Comparison of ENCODE assay signal across 18 cellular contexts in genomic region chr15:64904189-64904588, GRCh38. TPM values are rescaled to one million over a fixed set of nuclear protein-coding genes. Genes with fewer than 3 reads are reported as not detected.
A peak's percentile ranks its signal among the peaks of the same experiment; 100 is the strongest.
DNase-seq lines count a peak whose midpoint lies in the region; ATAC-seq, FAIRE-seq and TF ChIP-seq lines count a peak whose summit lies in the region.
"Had no signal": no experiment of that assay in that cellular context is flagged by ENCODE, and none has a peak within 500 bp of the region (broad histone marks: within the 10 kb centered on the region; RNA-seq: fewer than 3 reads in every experiment).

No MANE protein-coding gene starts in this region.

- peaks cover 21% of the 10 kb centered on the region for H3K36me3 Mint-ChIP-seq in activated CD8-positive, alpha-beta memory T cell treated with anti-CD3 and anti-CD28 coated beads, Interleukin-2, amount 10 ng/mL, durations not matched to agents 7 days and 5 days
- peaks cover 0 to 17% of the 10 kb centered on the region in 2 donors for H3K36me3 Mint-ChIP-seq in CD14-positive monocyte
- peaks cover 11% of the 10 kb centered on the region for H3K36me3 Mint-ChIP-seq in glutamatergic neuron (ENCODE audit: unreplicated experiment)

- FAIRE-seq in GM12878 (lab: Jason Lieb, UNC): no peak
- FAIRE-seq: A549, GM18507, K562 had no signal

- 83% methylated on average over 1 of the region's 4 CpGs; no CpG with 5 or more reads in 1 of the 2 experiments for WGBS in IMR-90 (ENCODE audit: extremely low coverage in 2 of 2, insufficient read length in 1 of 2), 2 experiments
- WGBS in GM12878 (ENCODE audit: insufficient coverage, insufficient replicate concordance, low lambda C conversion rate, missing lambda C conversion rate): 64% methylated on average over 4 of the region's 4 CpGs
- WGBS in neuronal stem cell (ENCODE audit: extremely low coverage in 2 of 2, insufficient read length in 2 of 2, insufficient replicate concordance in 1 of 2), 2 donors: no CpG with 5 or more reads among the region's 4 CpGs

- H4K5ac ChIP-seq in IMR-90 (ENCODE audit: low read depth, low read length): no peak overlapping the region

- no peak overlapping the region for H3K14ac ChIP-seq in IMR-90 (replicated peaks; ENCODE audit: low read depth, low read length)
- H3K14ac ChIP-seq in neuronal stem cell (ENCODE audit: low read length): no peak overlapping the region

- H4K20me1 ChIP-seq in IMR-90 (ENCODE audit: insufficient read depth, low read length) (no peaks in the 10 kb centered on the region), GM12878 (ENCODE audit: control insufficient read depth, insufficient read depth) (no peaks in the 10 kb centered on the region)

- H3K4ac ChIP-seq in IMR-90 (ENCODE audit: low read depth, low read length) (no peak overlapping the region), neuronal stem cell (ENCODE audit: low read length) (no peak overlapping the region)

- no peak overlapping the region; the same call in 1 of the 2 replicates for H4K91ac ChIP-seq in IMR-90 (ENCODE audit: insufficient read depth, low read depth, low read length)
- no peak overlapping the region for H4K91ac ChIP-seq in neuronal stem cell (ENCODE audit: low read depth, low read length, poor library complexity)

- H2BK15ac ChIP-seq in IMR-90 (ENCODE audit: low read depth, low read length) (no peak overlapping the region), neuronal stem cell (ENCODE audit: low read length) (no peak overlapping the region)

- peaks cover 7% of the 10 kb centered on the region for H3K27me3 Mint-ChIP-seq in activated CD8-positive, alpha-beta memory T cell treated with anti-CD3 and anti-CD28 coated beads, Interleukin-2, amount 10 ng/mL, durations not matched to agents 7 days and 5 days
- peaks cover 0 to 11% (median 7%) of the 10 kb centered on the region in 3 donors for H3K27me3 Mint-ChIP-seq in CD14-positive monocyte (ENCODE audit: low read depth in 3 of 3)
- H3K27me3 Mint-ChIP-seq in glutamatergic neuron (ENCODE audit: unreplicated experiment): no peaks in the 10 kb centered on the region
- H3K27me3 Mint-ChIP-seq: CD4-positive, CD25-positive, alpha-beta regulatory T cell had no signal

- H2BK20ac ChIP-seq in IMR-90 (ENCODE audit: low read depth, low read length): no peak overlapping the region

- no peak overlapping the region for H3K4me3 ChIP-seq in IMR-90 (ENCODE audit: insufficient read depth, low read depth, low read length)
- no peak overlapping the region for H3K4me3 ChIP-seq in GM12878
- H3K4me3 ChIP-seq in neuronal stem cell (ENCODE audit: low read length in 2 of 2): no peak overlapping the region
- H3K4me3 ChIP-seq: A549, K562 had no signal

- H3K9ac ChIP-seq in IMR-90 (ENCODE audit: low read depth, low read length) (no peak overlapping the region), GM12878 (ENCODE audit: control insufficient read depth, insufficient read depth, low read length) (no peak overlapping the region), neuronal stem cell (ENCODE audit: low read depth, low read length, poor library complexity) (no peak overlapping the region)

- DNase-seq in activated CD8-positive, alpha-beta memory T cell treated with anti-CD3 and anti-CD28 coated beads, Interleukin-2, amount 10 ng/mL, durations not matched to agents 7 days and 5 days: no peak
- no peak for DNase-seq in activated CD8-positive, alpha-beta memory T cell treated with anti-CD3 and anti-CD28 coated beads, Interleukin-2, amount 50 U/mL, for 4 hours
- no peak for DNase-seq in IMR-90
- no peak for DNase-seq in GM12878 (ENCODE audit: low read depth, low spot score)
- DNase-seq in neuronal stem cell (ENCODE audit: low spot score): no peak
- DNase-seq in CD14-positive monocyte (ENCODE audit: low spot score): no peak
- DNase-seq in glutamatergic neuron: no peak
- no peak for DNase-seq in stimulated activated CD4-positive, alpha-beta T cell treated with anti-CD3 and anti-CD28 coated beads, Interleukin-4, amount 100 ng/mL, for 24 hours
- DNase-seq: CD4-positive, CD25-positive, alpha-beta regulatory T cell; DMS53; NCI-H1436; NCI-H2029 treated with DMSO at 0.1 percent for 48 hours; NCI-H524 had no signal

- H3K23ac ChIP-seq in IMR-90 (ENCODE audit: low read depth, low read length) (no peak overlapping the region), neuronal stem cell (ENCODE audit: low read depth, low read length, poor library complexity) (no peak overlapping the region)

- in situ Hi-C loops in IMR-90 (cut with MboI; ENCODE audit: low sequenced_read_pairs): no loop called here
- in situ Hi-C loops in GM12878 (cut with MboI): no loop called here

- H3K4me1 Mint-ChIP-seq in activated CD8-positive, alpha-beta memory T cell treated with anti-CD3 and anti-CD28 coated beads, Interleukin-2, amount 10 ng/mL, durations not matched to agents 7 days and 5 days: peaks cover 39% of the 10 kb centered on the region
- peaks cover 32% of the 10 kb centered on the region for H3K4me1 Mint-ChIP-seq in CD14-positive monocyte
- peaks cover 5% of the 10 kb centered on the region for H3K4me1 Mint-ChIP-seq in glutamatergic neuron (ENCODE audit: low read depth, unreplicated experiment)

- ATAC-seq in activated CD8-positive, alpha-beta memory T cell treated with anti-CD3 and anti-CD28 coated beads, Interleukin-2, amount 10 ng/mL, durations not matched to agents 7 days and 5 days: no peak
- ATAC-seq in IMR-90 (ENCODE audit: low read depth): no peak
- peak; percentile 29; the same call in 2 of the 3 replicates for ATAC-seq in GM12878
- ATAC-seq: K562 had no signal

- H3K4me1 ChIP-seq in IMR-90 (ENCODE audit: control insufficient read depth, insufficient read depth, low read length): peaks cover 6% of the 10 kb centered on the region
- peaks cover 13% of the 10 kb centered on the region for H3K4me1 ChIP-seq in GM12878 (ENCODE audit: control insufficient read depth, insufficient read depth, low read length)
- peaks cover 0 to 3% of the 10 kb centered on the region in 2 donors for H3K4me1 ChIP-seq in neuronal stem cell (ENCODE audit: control insufficient read depth in 2 of 2, insufficient read depth in 1 of 2, low read depth in 1 of 2, low read length in 2 of 2)
- H3K4me1 ChIP-seq: A549 had no signal

- H2AFZ ChIP-seq in IMR-90 (replicated peaks; ENCODE audit: low read length, poor library complexity): no peak overlapping the region
- no peak overlapping the region for H2AFZ ChIP-seq in GM12878 (ENCODE audit: control insufficient read depth, low read depth, low read length)
- no peak overlapping the region for H2AFZ ChIP-seq in neuronal stem cell (ENCODE audit: low read length)

- H3K27me3 ChIP-seq in IMR-90 (ENCODE audit: control insufficient read depth, insufficient read depth, low read length) (no peaks in the 10 kb centered on the region), GM12878 (replicated peaks in 1 of 2; ENCODE audit: control insufficient read depth in 2 of 2, insufficient read depth in 2 of 2, low read length in 1 of 2) (no peaks in the 10 kb centered on the region), neuronal stem cell (ENCODE audit: control insufficient read depth in 3 of 3, insufficient read depth in 3 of 3, low read depth in 1 of 3, low read length in 3 of 3) (no peaks in the 10 kb centered on the region)

- SMC1A ChIA-PET in GM12878 (lab: Charles Lee; ENCODE audit: uncharacterized antibody, unreplicated experiment): interaction anchor here (0.6 to 8.1 kb wide), 12 partner anchors 10 to 469 kb away, joined by 3 to 42 read pairs (median 4); partner anchors contain the start of gene SPG21

- 0 out of 2 replicates have a peak, but pooled peaks cover 3% of the 10 kb centered on the region for H3K9me1 ChIP-seq in IMR-90 (ENCODE audit: insufficient read depth, low read length)

- H3K9me3 ChIP-seq in IMR-90 (ENCODE audit: control insufficient read depth, insufficient read depth, low read length) (peaks cover 6% of the 10 kb centered on the region), GM12878 (replicated peaks; ENCODE audit: control insufficient read depth, insufficient read depth, low read length) (peaks cover 7% of the 10 kb centered on the region; the same call in 2 of the 3 replicates), neuronal stem cell (replicated peaks in 1 of 2; ENCODE audit: control insufficient read depth in 2 of 2, insufficient read depth in 1 of 2, low read depth in 1 of 2, low read length in 2 of 2) (peaks cover 11 to 17% of the 10 kb centered on the region in 2 donors)

- TF ChIP-seq EP300 in GM12878 (IDR thresholded peaks at IDR 0.05; ENCODE audit: borderline replicate concordance in 1 of 2, control insufficient read depth in 1 of 2, low read depth in 2 of 2, low read length in 2 of 2): no peak

- CTCF ChIA-PET in activated CD8-positive, alpha-beta memory T cell treated with anti-CD3 and anti-CD28 coated beads, Interleukin-2, amount 10 ng/mL, durations not matched to agents 7 days and 5 days (lab: Charles Lee): interaction anchor here (0.6 to 5.5 kb wide), 9 partner anchors 10 to 117 kb away, joined by 3 to 42 read pairs (median 6); no protein-coding TSS in a partner anchor
- CTCF ChIA-PET in IMR-90 (lab: Yijun Ruan, JAX): interaction anchor here (0.6 to 1.2 kb wide), 4 partner anchors 37 to 501 kb away, joined by 3 to 4 read pairs (median 4); no protein-coding TSS in a partner anchor
- CTCF ChIA-PET in GM12878 (lab: Yijun Ruan, JAX): interaction anchor here (0.9 to 8.0 kb wide), 10 partner anchors 10 to 176 kb away, joined by 3 to 91 read pairs (median 10); partner anchors contain the start of gene PIF1

- H2BK5ac ChIP-seq in IMR-90 (ENCODE audit: low read depth, low read length, poor library complexity, severe bottlenecking) (no peak overlapping the region), neuronal stem cell (ENCODE audit: low read length) (no peak overlapping the region)

- H4K8ac ChIP-seq in IMR-90 (ENCODE audit: low read depth in 2 of 2, low read length in 2 of 2): no peak overlapping the region
- H4K8ac ChIP-seq in neuronal stem cell (ENCODE audit: low read depth, low read length): no peak overlapping the region

- H3K27ac ChIP-seq in IMR-90 (ENCODE audit: insufficient read depth, low read length) (no peak overlapping the region), GM12878 (ENCODE audit: control insufficient read depth, insufficient read depth) (no peak overlapping the region), neuronal stem cell (replicated peaks; ENCODE audit: low read length) (no peak overlapping the region)
- H3K27ac ChIP-seq: A549, HL-60, RWPE1 had no signal

- H3K56ac ChIP-seq in IMR-90 (ENCODE audit: extremely low read depth, insufficient read depth, low read length): no peak overlapping the region

- peak overlapping the region; percentile 22 for H3K27ac Mint-ChIP-seq in activated CD8-positive, alpha-beta memory T cell treated with anti-CD3 and anti-CD28 coated beads, Interleukin-2, amount 10 ng/mL, durations not matched to agents 7 days and 5 days
- H3K27ac Mint-ChIP-seq in CD14-positive monocyte (peak overlapping the region in 2 of 7 donors; percentile 71 to 72), glutamatergic neuron (ENCODE audit: unreplicated experiment) (no peak overlapping the region)

- intact Hi-C loops in IMR-90 (cut with micrococcal nuclease): loop anchor here (2.0 kb wide), 1 partner anchor 37 kb away; no protein-coding TSS in a partner anchor
- intact Hi-C loops in GM12878 (cut with micrococcal nuclease; ENCODE audit: unreplicated experiment): no loop called here
- intact Hi-C loops in CD14-positive monocyte (cut with micrococcal nuclease): loop anchor here (2.0 kb wide), 2 partner anchors 53 to 173 kb away; no protein-coding TSS in a partner anchor

- H3K4me2 ChIP-seq in IMR-90 (ENCODE audit: low read depth, low read length): no peak overlapping the region
- H3K4me2 ChIP-seq in GM12878 (ENCODE audit: control insufficient read depth, insufficient read depth): no peak overlapping the region; the same call in 1 of the 2 replicates
- H3K4me2 ChIP-seq in neuronal stem cell (ENCODE audit: insufficient read depth, low read length, poor library complexity, severe bottlenecking): no peak overlapping the region
- H3K4me2 ChIP-seq: A549 had no signal

- peaks cover 5 to 9% of the 10 kb centered on the region in 2 experiments; a peak in 2 of 4 replicates for H3K79me1 ChIP-seq in IMR-90 (ENCODE audit: low read depth in 1 of 2, low read length in 2 of 2)
- no peaks in the 10 kb centered on the region for H3K79me1 ChIP-seq in neuronal stem cell (ENCODE audit: low read depth, low read length)

- H3K4me3 Mint-ChIP-seq in activated CD8-positive, alpha-beta memory T cell treated with anti-CD3 and anti-CD28 coated beads, Interleukin-2, amount 10 ng/mL, durations not matched to agents 7 days and 5 days: no peak overlapping the region
- H3K4me3 Mint-ChIP-seq in CD14-positive monocyte (peak overlapping the region in 1 of 2 donors; percentile 46), glutamatergic neuron (ENCODE audit: unreplicated experiment) (no peak overlapping the region)

- no peak overlapping the region for H2BK12ac ChIP-seq in neuronal stem cell (ENCODE audit: low read length)

- POLR2A ChIA-PET in IMR-90 (lab: Charles Lee; ENCODE audit: unreplicated experiment) (no interaction called here), GM12878 (lab: Charles Lee) (interaction anchor here (0.6 to 1.5 kb wide), 7 partner anchors 10 to 353 kb away, joined by 3 to 8 read pairs (median 3); no protein-coding TSS in a partner anchor)

- RAD21 ChIA-PET in GM12878 (lab: Charles Lee; ENCODE audit: unreplicated experiment): interaction anchor here (0.8 to 5.4 kb wide), 8 partner anchors 10 to 164 kb away, joined by 3 to 53 read pairs (median 4); no protein-coding TSS in a partner anchor

- H2AK5ac ChIP-seq in IMR-90 (ENCODE audit: low read depth, low read length) (peak overlapping the region; percentile 29; the same call in 1 of the 2 replicates), neuronal stem cell (ENCODE audit: low read depth, low read length) (no peak overlapping the region)

- BruUV-seq in IMR-90 (replicated peaks; lab: Mats Ljungman, UMichigan): no TSS peak
- BruUV-seq in GM12878 (replicated peaks; lab: Mats Ljungman, UMichigan): no TSS peak

- H3K18ac ChIP-seq in IMR-90 (ENCODE audit: low read depth, low read length) (no peak overlapping the region; the same call in 1 of the 2 replicates), neuronal stem cell (ENCODE audit: low read length) (peak overlapping the region; percentile 12)

- TF ChIP-seq POLR2A in IMR-90 (IDR thresholded peaks at IDR 0.05; ENCODE audit: low read depth, low read length): no peak
- TF ChIP-seq POLR2A in GM12878 (IDR thresholded peaks at IDR 0.05; ENCODE audit: low read depth, low read length): no peak

- dilution Hi-C loops in IMR-90 (cut with HindIII; ENCODE audit: low sequenced_read_pairs, unreplicated experiment): no loop called here

- H3K9me3 Mint-ChIP-seq in activated CD8-positive, alpha-beta memory T cell treated with anti-CD3 and anti-CD28 coated beads, Interleukin-2, amount 10 ng/mL, durations not matched to agents 7 days and 5 days (ENCODE audit: low read depth): peaks cover 6% of the 10 kb centered on the region
- peaks cover 6 to 11% (median 10%) of the 10 kb centered on the region in 7 donors for H3K9me3 Mint-ChIP-seq in CD14-positive monocyte
- peaks cover 15% of the 10 kb centered on the region for H3K9me3 Mint-ChIP-seq in glutamatergic neuron (ENCODE audit: unreplicated experiment)

- H3K36me3 ChIP-seq in IMR-90 (ENCODE audit: control insufficient read depth, insufficient read depth, low read length) (no peaks in the 10 kb centered on the region), GM12878 (ENCODE audit: control insufficient read depth in 2 of 2, insufficient read depth in 2 of 2, low read length in 1 of 2) (no peaks in the 10 kb centered on the region), neuronal stem cell (replicated peaks in 1 of 2; ENCODE audit: control insufficient read depth in 2 of 2, insufficient read depth in 2 of 2, low read length in 2 of 2) (no peaks in the 10 kb centered on the region)

- no peak for TF ChIP-seq RAD21 in IMR-90 (IDR thresholded peaks at IDR 0.05; ENCODE audit: low read length)
- no peak for TF ChIP-seq RAD21 in GM12878 (IDR thresholded peaks at IDR 0.05; ENCODE audit: insufficient read depth, low read depth, low read length)

- H2BK120ac ChIP-seq in IMR-90 (ENCODE audit: low read depth, low read length): no peak overlapping the region
- H2BK120ac ChIP-seq in neuronal stem cell (ENCODE audit: low read depth, low read length): no peak overlapping the region

- TF ChIP-seq CTCF in IMR-90 (conservative IDR thresholded peaks at IDR 0.05; ENCODE audit: low read depth, low read length): no peak
- TF ChIP-seq CTCF in GM12878 (IDR thresholded peaks at IDR 0.05 in 2 of 3, conservative IDR thresholded peaks at IDR 0.05 in 1 of 3; ENCODE audit: control insufficient read depth in 2 of 3, extremely low read depth in 1 of 3, insufficient read depth in 1 of 3, low read depth in 3 of 3, low read length in 3 of 3): no peak
- no peak for TF ChIP-seq CTCF in CD14-positive monocyte (IDR thresholded peaks at IDR 0.05)
- TF ChIP-seq CTCF in glutamatergic neuron (IDR thresholded peaks at IDR 0.05; ENCODE audit: partially characterized antibody, unreplicated experiment): no peak

- H3K79me2 ChIP-seq in GM12878 (ENCODE audit: control insufficient read depth, insufficient read depth, low read length): no peaks in the 10 kb centered on the region

- peak overlapping the region; percentile 17 for H2AK9ac ChIP-seq in IMR-90 (replicated peaks; ENCODE audit: low read depth, low read length, poor library complexity)

RNA-seq across cellular contexts. Expression of gene ANKDD1A, which starts 7.5 kb away (rescaled TPM):
- 10 to 100 TPM; 13.4 to 24.4 TPM for total RNA-seq in activated CD8-positive, alpha-beta memory T cell treated with anti-CD3 and anti-CD28 coated beads, Interleukin-2, amount 10 ng/mL, durations not matched to agents 7 days and 5 days
- total RNA-seq in IMR-90 (2012; rRNA removed) (2.8 and 3.6 TPM in 2 replicates), GM12878 (2014; rRNA removed) (3.9 and 5.3 TPM in 2 replicates), GM12878 (2014; rRNA removed; fragmentation: Illumina TruSeq; extraction: Trizol) (2.3 and 2.6 TPM in 2 replicates), GM12878 (2021) (4.4 and 4.5 TPM in 2 replicates), glutamatergic neuron (ENCODE audit: unreplicated experiment) (6.8 TPM)
- polyA plus RNA-seq in IMR-90 (2012; rRNA removed) (3.0 and 4.9 TPM in 2 replicates), GM12878 (2011; rRNA removed) (3.1 and 3.7 TPM in 2 replicates), GM12878 (2014; fragmentation: Illumina TruSeq; extraction: Trizol) (2.5 and 3.3 TPM in 2 replicates), GM12878 (2014; fragmentation: Nextera tagmentation; extraction: Ambion mirVana) (1 to 10 TPM; 1.5 to 2.5 TPM), GM12878 (2014; rRNA removed) (5.9 and 6.6 TPM in 2 replicates), GM12878 (2016; fragmentation: Nextera tagmentation; extraction: Ambion mirVana) (1 to 10 TPM; 4.5 to 4.8 TPM), CD14-positive monocyte (under 1 TPM; 0.49 to 0.90 TPM)
- 2.1 and 4.6 TPM in 2 replicates for polyA plus RNA-seq in IMR-90 (2012; cell fraction: cytosol; rRNA removed)
- 9.8 and 13.4 TPM in 2 replicates for polyA plus RNA-seq in IMR-90 (2012; cell fraction: nucleus; rRNA removed; ENCODE audit: low replicate concordance)
- total RNA-seq in GM12878 (2013; cell fraction: nucleolus; rRNA removed): 14.8 and 17.5 TPM in 2 replicates
- 2.0 TPM for polyA plus RNA-seq in GM12878 (2011; ENCODE audit: low read depth)
- polyA plus RNA-seq in GM12878 (2011; cell fraction: cytosol; rRNA removed): 3.5 and 3.6 TPM in 2 replicates
- 11.4 and 11.8 TPM in 2 replicates for polyA plus RNA-seq in GM12878 (2011; cell fraction: nucleus; rRNA removed)
- 2.8 and 3.2 TPM in 2 replicates for polyA plus RNA-seq in GM12878 (2012)
- 3.4 and 4.6 TPM in 2 replicates for polyA minus RNA-seq in GM12878 (2011; rRNA and poly(A)+ RNA removed)
- polyA minus RNA-seq in GM12878 (2011; cell fraction: cytosol; rRNA and poly(A)+ RNA removed): 1.1 and 1.2 TPM in 2 replicates
- 4.4 and 5.8 TPM in 2 replicates for polyA minus RNA-seq in GM12878 (2011; cell fraction: nucleus; rRNA and poly(A)+ RNA removed)
- polyA plus RNA-seq in neuronal stem cell (2013, experiment 1 of 2): 3.2 TPM
- 3.2 TPM for polyA plus RNA-seq in neuronal stem cell (2013, experiment 2 of 2)
